ENCODE assay signal across 20 cellular contexts in the genomic region with DNA sequence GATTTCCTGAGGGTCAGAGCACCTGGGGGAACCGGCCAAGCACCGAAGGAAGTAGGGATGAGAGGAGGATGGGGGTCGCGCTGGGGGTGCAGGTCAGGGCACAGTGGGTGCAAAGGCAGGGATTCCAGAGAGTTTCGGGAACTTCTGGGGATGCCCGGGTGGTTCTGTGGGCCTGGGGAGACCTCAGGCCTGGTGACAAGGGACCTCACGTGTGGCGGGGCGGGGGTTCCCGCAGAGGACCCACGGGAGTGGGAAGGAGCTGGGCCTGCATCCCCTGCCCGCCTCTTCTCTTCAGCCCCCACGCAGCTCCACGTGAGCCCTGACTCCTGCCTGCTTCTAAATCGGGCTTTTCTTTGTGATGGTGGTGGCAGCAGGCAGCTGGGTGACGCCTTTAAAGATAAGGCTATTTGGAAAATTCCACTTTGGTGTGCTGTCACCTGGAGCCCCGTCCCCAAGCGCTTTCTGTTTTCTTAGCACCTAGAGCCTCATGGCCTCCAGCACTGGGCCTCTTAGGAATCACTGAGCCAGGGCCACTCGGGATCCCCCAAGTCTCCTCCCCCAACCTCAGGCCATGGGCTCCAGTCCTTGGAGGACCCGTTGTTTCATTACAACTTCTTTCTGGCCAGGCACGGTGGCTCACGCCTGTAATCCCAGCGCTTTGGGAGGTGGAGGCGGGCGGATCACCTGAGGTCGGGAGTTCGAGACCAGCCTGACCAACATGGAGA. TPM values are rescaled to one million over a fixed set of nuclear protein-coding genes. Genes with fewer than 3 reads are reported as not detected.
DNase-seq lines count a peak whose midpoint lies in the region; ATAC-seq lines count a peak whose summit lies in the region.
"Had no signal": no experiment of that assay in that cellular context is flagged by ENCODE, and none has a peak within 500 bp of the region (broad histone marks: within the 10 kb centered on the region; RNA-seq: fewer than 3 reads in every experiment).

No MANE protein-coding gene starts in this region.

- H3K23ac ChIP-seq in mesendoderm (ENCODE audit: low read length) = no peak overlapping the region

- no peak overlapping the region for H2BK120ac ChIP-seq in mesendoderm (ENCODE audit: low read depth, low read length)

- DNase-seq in mesendoderm (peak; percentile 65), NCI-H524 treated with DMSO at 0.1 percent for 48 hours (lab: John Stamatoyannopoulos, UW) (no peak), SHP77 treated with DMSO at 0.1 percent for 48 hours (lab: John Stamatoyannopoulos, UW) (no peak)
- DNase-seq: activated naive CD8-positive, alpha-beta T cell treated with anti-CD3 and anti-CD28 coated beads, Interleukin-2, amount 10 ng/mL, durations not matched to agents 7 days and 5 days; naive thymus-derived CD8-positive, alpha-beta T cell; NCI-H1092; NCI-H187; NCI-H2171 treated with DMSO at 0.1 percent for 48 hours; NCI-H526; stimulated activated CD4-positive, alpha-beta T cell treated with anti-CD3 and anti-CD28 coated beads, Interleukin-4, amount 100 ng/mL, for 1 hour; substantia nigra; T1000; WERI-Rb-1 had no signal

- no CpG with 5 or more reads among the region's 27 CpGs for WGBS in mesendoderm (ENCODE audit: extremely low coverage, insufficient coverage, low lambda C conversion rate)

- peak overlapping the region; percentile 48; the same call in 1 of the 2 replicates for H3K4me3 ChIP-seq in BLaER1
- H3K4me3 ChIP-seq in BLaER1 treated with 17β-estradiol and CSF1 and Interleukin-3, amounts not matched to agents 10 nM and 100 nM = peak overlapping the region in 3 of 10 experiments; percentile 14 to 46 (median 39); a peak in 2 of 20 replicates
- H3K4me3 ChIP-seq in mesendoderm (ENCODE audit: low read length) = no peak overlapping the region

- no peaks in the 10 kb centered on the region for H3K9me3 Mint-ChIP-seq in dendritic cell treated with granulocyte-macrophage colony-stimulating factor and Interleukin-4, amounts not matched to agents 40 ng/mL and 50 ng/mL, for 4 days
- H3K9me3 Mint-ChIP-seq: activated naive CD8-positive, alpha-beta T cell treated with anti-CD3 and anti-CD28 coated beads, Interleukin-2, amount 10 ng/mL, durations not matched to agents 7 days and 5 days; activated T-helper 2 cell treated with anti-CD3 and anti-CD28 coated beads, Interferon-gamma antibody, Interleukin-2, Interleukin-4, amounts not matched to agents 10 μg/mL and 5 μg/mL and 100 μg/mL, durations not matched to agents 14 hours and 24 hours and 36 hours; central memory CD8-positive, alpha-beta T cell; IgD-negative memory B cell; naive thymus-derived CD8-positive, alpha-beta T cell had no signal

- no peaks in the 10 kb centered on the region for H4K20me1 ChIP-seq in BLaER1
- no peaks in the 10 kb centered on the region for H4K20me1 ChIP-seq in BLaER1 treated with 17β-estradiol and CSF1 and Interleukin-3, amounts not matched to agents 10 nM and 100 nM

- H3K27me3 ChIP-seq in BLaER1 (no peaks in the 10 kb centered on the region), mesendoderm (ENCODE audit: insufficient read depth, low read length, poor library complexity) (no peaks in the 10 kb centered on the region)
- H3K27me3 ChIP-seq in BLaER1 treated with 17β-estradiol and CSF1 and Interleukin-3, amounts not matched to agents 10 nM and 100 nM = no peaks in the 10 kb centered on the region

- no peak overlapping the region for H4K5ac ChIP-seq in mesendoderm (ENCODE audit: low read length)

- H3K79me2 ChIP-seq in mesendoderm (ENCODE audit: control insufficient read depth, insufficient read depth, low read length) = no peaks in the 10 kb centered on the region

- H3K18ac ChIP-seq in mesendoderm (ENCODE audit: low read length) = peak overlapping the region; percentile 29

- peaks cover 9% of the 10 kb centered on the region for H3K27me3 Mint-ChIP-seq in dendritic cell treated with granulocyte-macrophage colony-stimulating factor and Interleukin-4, amounts not matched to agents 40 ng/mL and 50 ng/mL, for 4 days
- H3K27me3 Mint-ChIP-seq: central memory CD8-positive, alpha-beta T cell; naive thymus-derived CD8-positive, alpha-beta T cell had no signal

- H3K36me3 Mint-ChIP-seq in dendritic cell treated with granulocyte-macrophage colony-stimulating factor and Interleukin-4, amounts not matched to agents 40 ng/mL and 50 ng/mL, for 4 days (ENCODE audit: low read depth) = no peaks in the 10 kb centered on the region
- H3K36me3 Mint-ChIP-seq: IgD-negative memory B cell; naive thymus-derived CD8-positive, alpha-beta T cell had no signal

- H3K4me3 Mint-ChIP-seq in dendritic cell treated with granulocyte-macrophage colony-stimulating factor and Interleukin-4, amounts not matched to agents 40 ng/mL and 50 ng/mL, for 4 days = no peak overlapping the region
- H3K4me3 Mint-ChIP-seq: activated naive CD8-positive, alpha-beta T cell treated with anti-CD3 and anti-CD28 coated beads, Interleukin-2, amount 10 ng/mL, durations not matched to agents 7 days and 5 days; central memory CD8-positive, alpha-beta T cell; IgD-negative memory B cell; naive thymus-derived CD8-positive, alpha-beta T cell had no signal

- no peaks in the 10 kb centered on the region for H3K9me3 ChIP-seq in BLaER1
- H3K9me3 ChIP-seq in BLaER1 treated with 17β-estradiol and CSF1 and Interleukin-3, amounts not matched to agents 10 nM and 100 nM (replicated peaks in 1 of 11) = no peaks in the 10 kb centered on the region

- no peak overlapping the region for H2AK5ac ChIP-seq in mesendoderm (ENCODE audit: low read length)

- H2BK5ac ChIP-seq in mesendoderm (ENCODE audit: low read length) = no peak overlapping the region

- no peaks in the 10 kb centered on the region for H3K79me1 ChIP-seq in mesendoderm (ENCODE audit: low read length)

- ATAC-seq in HG03442 (IDR thresholded peaks at IDR 0.05; ENCODE audit: unreplicated experiment) = no peak
- ATAC-seq: naive thymus-derived CD8-positive, alpha-beta T cell had no signal

- H2BK15ac ChIP-seq in mesendoderm (replicated peaks; ENCODE audit: low read depth) = no peak overlapping the region

- intact Hi-C loops in dendritic cell treated with granulocyte-macrophage colony-stimulating factor and Interleukin-4, amounts not matched to agents 40 ng/mL and 50 ng/mL, for 4 days (cut with micrococcal nuclease) = no loop called here

- H3K4me1 Mint-ChIP-seq in dendritic cell treated with granulocyte-macrophage colony-stimulating factor and Interleukin-4, amounts not matched to agents 40 ng/mL and 50 ng/mL, for 4 days (ENCODE audit: low read depth) = peaks cover 32% of the 10 kb centered on the region

- H3K56ac ChIP-seq in mesendoderm (ENCODE audit: low read length) = peak overlapping the region; percentile 54

- H3K9ac ChIP-seq in BLaER1 = peak overlapping the region; percentile 67
- H3K9ac ChIP-seq in BLaER1 treated with 17β-estradiol and CSF1 and Interleukin-3, amounts not matched to agents 10 nM and 100 nM = peak overlapping the region in 10 of 11 experiments; percentile 32 to 73 (median 66); a peak in 19 of 22 replicates
- H3K9ac ChIP-seq in mesendoderm (ENCODE audit: low read length) = no peak overlapping the region

- no peak overlapping the region for H3K4ac ChIP-seq in mesendoderm (ENCODE audit: low read depth, low read length)

- H3K27ac ChIP-seq in BLaER1 (peak overlapping the region; percentile 85), mesendoderm (ENCODE audit: low read depth, low read length) (no peak overlapping the region)
- H3K27ac ChIP-seq in BLaER1 treated with 17β-estradiol and CSF1 and Interleukin-3, amounts not matched to agents 10 nM and 100 nM = peak overlapping the region; percentile 19 to 99 (median 72); a peak in 20 of 22 replicates
- H3K27ac ChIP-seq: WERI-Rb-1 had no signal

- H4K8ac ChIP-seq in mesendoderm (ENCODE audit: low read depth, low read length) = no peak overlapping the region

- H3K4me1 ChIP-seq in BLaER1 (peaks cover 95% of the 10 kb centered on the region), mesendoderm (ENCODE audit: control insufficient read depth, low read depth, low read length) (peaks cover 2% of the 10 kb centered on the region)
- H3K4me1 ChIP-seq in BLaER1 treated with 17β-estradiol and CSF1 and Interleukin-3, amounts not matched to agents 10 nM and 100 nM = peaks cover 86 to 94% (median 88%) of the 10 kb centered on the region in 10 experiments

- H3K4me2 ChIP-seq in BLaER1 (peak overlapping the region; percentile 92), mesendoderm (ENCODE audit: low read length) (no peak overlapping the region)
- peak overlapping the region; percentile 63 to 100 (median 85) for H3K4me2 ChIP-seq in BLaER1 treated with 17β-estradiol and CSF1 and Interleukin-3, amounts not matched to agents 10 nM and 100 nM

- H3K27ac Mint-ChIP-seq in dendritic cell treated with granulocyte-macrophage colony-stimulating factor and Interleukin-4, amounts not matched to agents 40 ng/mL and 50 ng/mL, for 4 days = peak overlapping the region; percentile 26
- H3K27ac Mint-ChIP-seq: activated naive CD8-positive, alpha-beta T cell treated with anti-CD3 and anti-CD28 coated beads, Interleukin-2, amount 10 ng/mL, durations not matched to agents 7 days and 5 days; IgD-negative memory B cell had no signal

- H3K36me3 ChIP-seq in BLaER1 (no peaks in the 10 kb centered on the region), mesendoderm (ENCODE audit: control insufficient read depth, insufficient read depth, low read length) (no peaks in the 10 kb centered on the region)
- no peaks in the 10 kb centered on the region for H3K36me3 ChIP-seq in BLaER1 treated with 17β-estradiol and CSF1 and Interleukin-3, amounts not matched to agents 10 nM and 100 nM
- H3K36me3 ChIP-seq: WERI-Rb-1 had no signal

RNA-seq across cellular contexts. Expression of a gene that starts 7.1 kb away (rescaled TPM):
- polyA plus RNA-seq in mesendoderm (2013, experiment 1 of 2) = 28.0 TPM
- polyA plus RNA-seq in mesendoderm (2013, experiment 2 of 2) = 30.1 TPM
